ENCODE assay signal across 10 cellular contexts in genomic region chr3:120615863-120616599, GRCh38. TPM values are rescaled to one million over a fixed set of nuclear protein-coding genes. Genes with fewer than 3 reads are reported as not detected.
DNase-seq lines count a peak whose midpoint lies in the region; ATAC-seq and TF ChIP-seq lines count a peak whose summit lies in the region.
"Had no signal": no experiment of that assay in that cellular context is flagged by ENCODE, and none has a peak within 500 bp of the region (broad histone marks: within the 10 kb centered on the region; RNA-seq: fewer than 3 reads in every experiment).

No MANE protein-coding gene starts in this region.

- H3K36me3 ChIP-seq in SK-N-SH (replicated peaks in 1 of 2; ENCODE audit: control insufficient read depth in 1 of 2, insufficient read depth in 2 of 2, low read length in 1 of 2), result no peaks in the 10 kb centered on the region
- no peaks in the 10 kb centered on the region for H3K36me3 ChIP-seq in ascending aorta
- no peaks in the 10 kb centered on the region for H3K36me3 ChIP-seq in iPS-15b (ENCODE audit: control insufficient read depth, insufficient read depth, low read length)
- H3K36me3 ChIP-seq in vagina, result no peaks in the 10 kb centered on the region

- peak overlapping the region in 1 of 2 experiments; percentile 1; a peak in 1 of 4 replicates for H3K27ac ChIP-seq in SK-N-SH (ENCODE audit: low read depth in 2 of 2, low read length in 1 of 2)
- no peak overlapping the region for H3K27ac ChIP-seq in ascending aorta
- H3K27ac ChIP-seq in vagina, result peak overlapping the region; percentile 70
- H3K27ac ChIP-seq: 22Rv1 had no signal

- H3K27me3 Mint-ChIP-seq in T-helper 2 cell treated with Interferon-gamma antibody and Interleukin-4, amounts not matched to agents 5 μg/mL and 100 μg/mL, for 36 hours (ENCODE audit: low read depth), result no peaks in the 10 kb centered on the region

- no peak for ATAC-seq in SK-N-SH treated with all-trans-retinoic acid at 6 μM for 48 hours
- no peak for ATAC-seq in GM21528 (IDR thresholded peaks at IDR 0.05; ENCODE audit: low FRiP score, unreplicated experiment)

- H3K9me2 ChIP-seq in SK-N-SH, result no peaks in the 10 kb centered on the region

- TF ChIP-seq POLR2A in vagina (IDR thresholded peaks at IDR 0.05), result peak in 1 of 2 donors; percentile 16

- DNase-seq in SK-N-SH (no peak), ascending aorta (ENCODE audit: low spot score in 2 of 2) (peak; percentile 11 to 67), vagina (ENCODE audit: extremely low spot score in 2 of 2) (peak; percentile 94 to 97), DMS53 treated with DMSO at 0.1 percent for 48 hours (lab: John Stamatoyannopoulos, UW; ENCODE audit: unreplicated experiment) (no peak)
- DNase-seq in T-helper 2 cell treated with Interferon-gamma antibody and Interleukin-4, amounts not matched to agents 5 μg/mL and 100 μg/mL, for 36 hours (ENCODE audit: low spot score), result no peak
- DNase-seq: SIG-M5 had no signal

- 79% methylated on average over 13 of the region's 13 CpGs for WGBS in SK-N-SH (ENCODE audit: low lambda C conversion rate)

- TF ChIP-seq EP300 in SK-N-SH (IDR thresholded peaks at IDR 0.05; ENCODE audit: borderline replicate concordance in 1 of 2, low read depth in 1 of 2, low read length in 1 of 2), result no peak

- peak overlapping the region; percentile 73; the same call in 1 of the 2 replicates for H2AFZ ChIP-seq in SK-N-SH (ENCODE audit: low read depth)

- H3K27me3 ChIP-seq in SK-N-SH (ENCODE audit: insufficient read depth) (no peaks in the 10 kb centered on the region), ascending aorta (no peaks in the 10 kb centered on the region), iPS-15b (ENCODE audit: control insufficient read depth, insufficient read depth, low read length) (no peaks in the 10 kb centered on the region), vagina (no peaks in the 10 kb centered on the region)

- intact Hi-C loops in ascending aorta (cut with DNase I), result no loop called here
- intact Hi-C loops in vagina (cut with DNase I), result no loop called here

- H3K4me3 ChIP-seq in SK-N-SH (ENCODE audit: low read depth in 2 of 2, low read length in 1 of 2) (no peak overlapping the region), ascending aorta (no peak overlapping the region), iPS-15b (ENCODE audit: low read depth, low read length) (no peak overlapping the region), vagina (peak overlapping the region in 1 of 2 donors; percentile 10)

- no peaks in the 10 kb centered on the region for H3K9me3 ChIP-seq in SK-N-SH
- no peaks in the 10 kb centered on the region for H3K9me3 ChIP-seq in ascending aorta
- H3K9me3 ChIP-seq in iPS-15b (ENCODE audit: control insufficient read depth, insufficient read depth, low read length), result no peaks in the 10 kb centered on the region
- no peaks in the 10 kb centered on the region for H3K9me3 ChIP-seq in vagina

- H3K4me1 Mint-ChIP-seq in T-helper 2 cell treated with Interferon-gamma antibody and Interleukin-4, amounts not matched to agents 5 μg/mL and 100 μg/mL, for 36 hours (ENCODE audit: low read depth), result no peaks in the 10 kb centered on the region

- no peak overlapping the region for H3K27ac Mint-ChIP-seq in T-helper 2 cell treated with Interferon-gamma antibody and Interleukin-4, amounts not matched to agents 5 μg/mL and 100 μg/mL, for 36 hours

- no peak overlapping the region for H3K4me3 Mint-ChIP-seq in T-helper 2 cell treated with Interferon-gamma antibody and Interleukin-4, amounts not matched to agents 5 μg/mL and 100 μg/mL, for 36 hours

- H3K9me3 Mint-ChIP-seq in T-helper 2 cell treated with Interferon-gamma antibody and Interleukin-4, amounts not matched to agents 5 μg/mL and 100 μg/mL, for 36 hours, result no peaks in the 10 kb centered on the region

- no peaks in the 10 kb centered on the region for H4K20me1 ChIP-seq in SK-N-SH (ENCODE audit: insufficient read depth)

- H3K4me2 ChIP-seq in SK-N-SH, result no peak overlapping the region

- no peak overlapping the region for H3K9ac ChIP-seq in SK-N-SH
- peak overlapping the region; percentile 37 for H3K9ac ChIP-seq in iPS-15b (ENCODE audit: low read depth, low read length)

- POLR2A ChIA-PET in SK-N-SH (lab: Yijun Ruan, JAX), result no interaction called here

- TF ChIP-seq CTCF in SK-N-SH (IDR thresholded peaks at IDR 0.05) (no peak), ascending aorta (IDR thresholded peaks at IDR 0.05) (no peak), vagina (IDR thresholded peaks at IDR 0.05) (no peak)

- CTCF ChIA-PET in SK-N-SH (lab: Yijun Ruan, JAX), result no interaction called here

- H3K4me1 ChIP-seq in SK-N-SH (ENCODE audit: control insufficient read depth in 1 of 2, insufficient read depth in 2 of 2, low read depth in 1 of 2, low read length in 1 of 2), result no peaks in the 10 kb centered on the region; a peak in 1 of 4 replicates
- H3K4me1 ChIP-seq in ascending aorta, result no peaks in the 10 kb centered on the region
- no peaks in the 10 kb centered on the region for H3K4me1 ChIP-seq in iPS-15b (ENCODE audit: control insufficient read depth, insufficient read depth, low read length)
- no peaks in the 10 kb centered on the region for H3K4me1 ChIP-seq in vagina

- no peaks in the 10 kb centered on the region for H3K36me3 Mint-ChIP-seq in T-helper 2 cell treated with Interferon-gamma antibody and Interleukin-4, amounts not matched to agents 5 μg/mL and 100 μg/mL, for 36 hours (ENCODE audit: low read depth)

- no peaks in the 10 kb centered on the region for H3K79me2 ChIP-seq in SK-N-SH (ENCODE audit: insufficient read depth)

- H3F3A ChIP-seq in SK-N-SH (replicated peaks; ENCODE audit: insufficient read depth), result no peaks in the 10 kb centered on the region

- TF ChIP-seq RAD21 in SK-N-SH (IDR thresholded peaks at IDR 0.05; ENCODE audit: low read length), result no peak

TF ChIP-seq in SK-N-SH, 30 proteins besides CTCF, POLR2A, EP300 and RAD21:
- no peak for TF ChIP-seq IRF3 (IDR thresholded peaks at IDR 0.05; ENCODE audit: low read depth, low read length)

TF ChIP-seq in SK-N-SH treated with all-trans-retinoic acid at 6 μM for 48 hours, 23 proteins besides CTCF, POLR2A, EP300 and RAD21:
- TF ChIP-seq TOX (CRISPR knock-in tag; IDR thresholded peaks at IDR 0.05; ENCODE audit: borderline replicate concordance), result no peak
- TF ChIP-seq ESRRG (CRISPR knock-in tag; IDR thresholded peaks at IDR 0.05), result no peak
- no peak for TF ChIP-seq CSRNP3 (CRISPR knock-in tag; IDR thresholded peaks at IDR 0.05)

RNA-seq across cellular contexts. Expression of gene NDUFB4, which starts 19.9 kb away (rescaled TPM):
- polyA plus RNA-seq in SK-N-SH (2012; rRNA removed), result 239 and 332 TPM in 2 replicates
- 277 and 293 TPM in 2 replicates for polyA plus RNA-seq in SK-N-SH (2012; cell fraction: cytosol; rRNA removed)
- 112 and 123 TPM in 2 replicates for polyA plus RNA-seq in SK-N-SH (2012; cell fraction: nucleus; rRNA removed)
- total RNA-seq in ascending aorta, result 37.0 TPM
- 82.5 TPM for total RNA-seq in vagina

Comparison
In these comparisons a context has a peak if more than half of its experiments do, and no peak if none do; other contexts are left out.
1. DNase-seq: peak in ascending aorta (2 of 2) and vagina (2 of 2); none in SK-N-SH (single experiment), T-helper 2 cell treated with Interferon-gamma antibody and Interleukin-4, amounts not matched to agents 5 μg/mL and 100 μg/mL, for 36 hours (single experiment) and DMS53 treated with DMSO at 0.1 percent for 48 hours (single experiment).